30 cellular contexts compared by ENCODE assay signal in the genomic region with DNA sequence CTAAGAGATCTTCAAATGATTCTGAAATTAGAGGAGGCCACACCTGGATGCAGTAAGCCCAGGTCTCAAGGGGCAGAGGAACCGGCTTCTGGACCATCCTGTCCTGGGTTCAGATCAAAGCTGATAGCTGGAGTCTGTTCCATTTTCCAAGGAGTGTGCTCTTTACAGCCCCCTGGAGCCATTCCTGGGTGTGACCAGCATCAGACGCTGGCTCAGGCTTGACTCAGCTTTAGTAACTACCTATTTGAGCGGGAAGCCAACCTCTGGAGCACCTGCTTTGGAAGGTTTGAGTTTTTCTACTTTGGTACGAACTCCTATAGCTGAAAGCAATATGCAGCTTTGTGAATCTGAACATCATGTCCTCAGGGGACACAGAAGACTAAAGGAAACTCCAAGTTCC. TPM values are rescaled to one million over a fixed set of nuclear protein-coding genes. Genes with fewer than 3 reads are reported as not detected.
A peak's percentile ranks its signal among the peaks of the same experiment; 100 is the strongest.
DNase-seq lines count a peak whose midpoint lies in the region; ATAC-seq and TF ChIP-seq lines count a peak whose summit lies in the region.
"Had no signal": no experiment of that assay in that cellular context is flagged by ENCODE, and none has a peak within 500 bp of the region (broad histone marks: within the 10 kb centered on the region; RNA-seq: fewer than 3 reads in every experiment).

No MANE protein-coding gene starts in this region.

- no peaks in the 10 kb centered on the region for H3K4me1 Mint-ChIP-seq in activated naive CD8-positive, alpha-beta T cell treated with anti-CD3 and anti-CD28 coated beads, Interleukin-2, amount 50 U/mL, for 24 hours

- H3K79me2 ChIP-seq in mesendoderm (ENCODE audit: control insufficient read depth, insufficient read depth, low read length): no peaks in the 10 kb centered on the region

- no peak overlapping the region for H2AK5ac ChIP-seq in mesendoderm (ENCODE audit: low read length)

- peak; percentile 30 for TF ChIP-seq CTCF in brain microvascular endothelial cell (IDR thresholded peaks at IDR 0.05; ENCODE audit: low read depth, low read length, missing control alignments)

- no peak overlapping the region for H2BK5ac ChIP-seq in mesendoderm (ENCODE audit: low read length)

- no peaks in the 10 kb centered on the region for H3K36me3 Mint-ChIP-seq in activated naive CD4-positive, alpha-beta T cell treated with anti-CD3 and anti-CD28 coated beads, Interleukin-2, amount 50 U/mL, for 72 hours
- H3K36me3 Mint-ChIP-seq in activated naive CD8-positive, alpha-beta T cell treated with anti-CD3 and anti-CD28 coated beads, Interleukin-2, amount 50 U/mL, for 24 hours (ENCODE audit: low read depth): no peaks in the 10 kb centered on the region

- no peak overlapping the region for H3K27ac ChIP-seq in brain microvascular endothelial cell
- no peak overlapping the region for H3K27ac ChIP-seq in mesendoderm (ENCODE audit: low read depth, low read length)
- H3K27ac ChIP-seq: colonic mucosa, KMS-11, left lung, sigmoid colon, upper lobe of left lung had no signal

- peak; percentile 9 for DNase-seq in NCI-H748 (lab: John Stamatoyannopoulos, UW; ENCODE audit: unreplicated experiment)
- DNase-seq in NCI-H748 treated with DMSO at 0.1 percent for 48 hours (lab: John Stamatoyannopoulos, UW): no peak
- peak; percentile 15 for DNase-seq in M059J (ENCODE audit: low read depth)
- no peak for DNase-seq in brain microvascular endothelial cell
- DNase-seq in mesendoderm: peak; percentile 27
- no peak for DNase-seq in glomerular visceral epithelial cell (ENCODE audit: extremely low spot score)
- no peak for DNase-seq in activated naive CD4-positive, alpha-beta T cell treated with anti-CD3 and anti-CD28 coated beads, Interleukin-2, amount 50 U/mL, for 72 hours (ENCODE audit: low spot score in 2 of 2)
- no peak for DNase-seq in activated naive CD8-positive, alpha-beta T cell treated with anti-CD3 and anti-CD28 coated beads, Interleukin-2, amount 50 U/mL, for 24 hours
- DNase-seq: activated CD8-positive, alpha-beta T cell treated with anti-CD3 and anti-CD28 coated beads for 36 hours; activated gamma-delta T cell; activated T-cell treated with anti-CD3 and anti-CD28 coated beads for 4 hours; adrenal gland; colonic mucosa; EL; glutamatergic neuron; left lung; NCI-H1048; NCI-H1930; sigmoid colon; stimulated activated CD4-positive, alpha-beta T cell treated with anti-CD3 and anti-CD28 coated beads, Interleukin-15, amount 100 ng/mL, for 24 hours; stimulated activated CD8-positive, alpha-beta memory T cell treated with anti-CD3 and anti-CD28 coated beads, Interleukin-4, amount 100 ng/mL, for 48 hours; upper lobe of left lung had no signal

- no peak overlapping the region for H3K27ac Mint-ChIP-seq in activated naive CD4-positive, alpha-beta T cell treated with anti-CD3 and anti-CD28 coated beads, Interleukin-2, amount 50 U/mL, for 72 hours
- H3K27ac Mint-ChIP-seq in activated naive CD8-positive, alpha-beta T cell treated with anti-CD3 and anti-CD28 coated beads, Interleukin-2, amount 50 U/mL, for 24 hours: no peak overlapping the region
- H3K27ac Mint-ChIP-seq: activated CD8-positive, alpha-beta T cell treated with anti-CD3 and anti-CD28 coated beads for 36 hours had no signal

- no peak overlapping the region for H3K23ac ChIP-seq in mesendoderm (ENCODE audit: low read length)

- H3K4me3 ChIP-seq in brain microvascular endothelial cell (ENCODE audit: low read depth, low read length) (no peak overlapping the region), mesendoderm (ENCODE audit: low read length) (no peak overlapping the region)
- H3K4me3 ChIP-seq: adrenal gland, colonic mucosa, left lung, sigmoid colon, upper lobe of left lung had no signal

- WGBS in mesendoderm (ENCODE audit: extremely low coverage, insufficient coverage, low lambda C conversion rate): no CpG with 5 or more reads among the region's 4 CpGs

- no peaks in the 10 kb centered on the region for H3K4me1 ChIP-seq in mesendoderm (ENCODE audit: control insufficient read depth, low read depth, low read length)
- H3K4me1 ChIP-seq: adrenal gland, colonic mucosa, left lung, sigmoid colon, upper lobe of left lung had no signal

- no peaks in the 10 kb centered on the region for H3K9me3 Mint-ChIP-seq in activated naive CD4-positive, alpha-beta T cell treated with anti-CD3 and anti-CD28 coated beads, Interleukin-2, amount 50 U/mL, for 72 hours
- no peaks in the 10 kb centered on the region for H3K9me3 Mint-ChIP-seq in activated naive CD8-positive, alpha-beta T cell treated with anti-CD3 and anti-CD28 coated beads, Interleukin-2, amount 50 U/mL, for 24 hours
- H3K9me3 Mint-ChIP-seq: activated CD8-positive, alpha-beta T cell treated with anti-CD3 and anti-CD28 coated beads for 36 hours had no signal

- no peaks in the 10 kb centered on the region for H3K79me1 ChIP-seq in mesendoderm (ENCODE audit: low read length)

- no peak overlapping the region for H2BK15ac ChIP-seq in mesendoderm (replicated peaks; ENCODE audit: low read depth)

- no peak overlapping the region for H3K18ac ChIP-seq in mesendoderm (ENCODE audit: low read length)

- H3K27me3 ChIP-seq in brain microvascular endothelial cell (replicated peaks) (no peaks in the 10 kb centered on the region), mesendoderm (ENCODE audit: insufficient read depth, low read length, poor library complexity) (no peaks in the 10 kb centered on the region)
- H3K27me3 ChIP-seq: adrenal gland, colonic mucosa, sigmoid colon, upper lobe of left lung had no signal

- no peak overlapping the region for H2BK120ac ChIP-seq in mesendoderm (ENCODE audit: low read depth, low read length)

- H4K5ac ChIP-seq in mesendoderm (ENCODE audit: low read length): no peak overlapping the region

- H3K36me3 ChIP-seq in brain microvascular endothelial cell (replicated peaks): no peaks in the 10 kb centered on the region
- no peaks in the 10 kb centered on the region for H3K36me3 ChIP-seq in mesendoderm (ENCODE audit: control insufficient read depth, insufficient read depth, low read length)
- H3K36me3 ChIP-seq: adrenal gland, colonic mucosa, left lung, sigmoid colon, upper lobe of left lung had no signal

- in situ Hi-C loops in brain microvascular endothelial cell (cut with HindIII; ENCODE audit: low pct_ligation_motif_present, low sequenced_read_pairs): no loop called here

- H3K9ac ChIP-seq in mesendoderm (ENCODE audit: low read length): no peak overlapping the region
- H3K9ac ChIP-seq: KMS-11 had no signal

- H3K4ac ChIP-seq in mesendoderm (ENCODE audit: low read depth, low read length): no peak overlapping the region

- no peak overlapping the region for H3K56ac ChIP-seq in mesendoderm (ENCODE audit: low read length)

- H4K8ac ChIP-seq in mesendoderm (ENCODE audit: low read depth, low read length): no peak overlapping the region

- no peak for ATAC-seq in activated naive CD4-positive, alpha-beta T cell treated with anti-CD3 and anti-CD28 coated beads, Interleukin-2, amount 50 U/mL, for 72 hours
- no peak for ATAC-seq in activated naive CD8-positive, alpha-beta T cell treated with anti-CD3 and anti-CD28 coated beads, Interleukin-2, amount 50 U/mL, for 24 hours
- ATAC-seq: activated CD8-positive, alpha-beta T cell treated with anti-CD3 and anti-CD28 coated beads for 36 hours; left lung had no signal

- peaks cover 5% of the 10 kb centered on the region for H3K27me3 Mint-ChIP-seq in activated naive CD8-positive, alpha-beta T cell treated with anti-CD3 and anti-CD28 coated beads, Interleukin-2, amount 50 U/mL, for 24 hours

- no peak overlapping the region for H3K4me3 Mint-ChIP-seq in activated naive CD8-positive, alpha-beta T cell treated with anti-CD3 and anti-CD28 coated beads, Interleukin-2, amount 50 U/mL, for 24 hours
- H3K4me3 Mint-ChIP-seq: activated CD8-positive, alpha-beta T cell treated with anti-CD3 and anti-CD28 coated beads for 36 hours had no signal

- H3K4me2 ChIP-seq in mesendoderm (ENCODE audit: low read length): no peak overlapping the region
- H3K4me2 ChIP-seq: KMS-11 had no signal

RNA-seq across cellular contexts. Expression of a gene that starts 12.9 kb away (rescaled TPM):
- total RNA-seq in M059J (2014; rRNA removed; shearing (Covaris generic)): 60.4 and 62.6 TPM in 2 replicates
- 5.5 TPM for polyA plus RNA-seq in mesendoderm (2013, experiment 1 of 2)
- 5.6 TPM for polyA plus RNA-seq in mesendoderm (2013, experiment 2 of 2)
- total RNA-seq in activated naive CD4-positive, alpha-beta T cell treated with anti-CD3 and anti-CD28 coated beads, Interleukin-2, amount 50 U/mL, for 72 hours: 10 to 100 TPM; 26.2 to 27.1 TPM

RNA-seq across cellular contexts. Expression of a gene that starts 32.2 kb away (rescaled TPM):
- not detected in 2 replicates for total RNA-seq in M059J (2014; rRNA removed; shearing (Covaris generic))
- not detected for polyA plus RNA-seq in mesendoderm (2013, experiment 1 of 2)
- not detected for polyA plus RNA-seq in mesendoderm (2013, experiment 2 of 2)
- total RNA-seq in activated naive CD4-positive, alpha-beta T cell treated with anti-CD3 and anti-CD28 coated beads, Interleukin-2, amount 50 U/mL, for 72 hours: not detected
- total RNA-seq: activated CD8-positive, alpha-beta T cell treated with anti-CD3 and anti-CD28 coated beads for 36 hours; adrenal gland; colonic mucosa; fibroblast of lung; H4; left lung; mononuclear cell; posterior vena cava; RPMI7951; sigmoid colon; upper lobe of left lung had no signal
- polyA plus RNA-seq: adrenal gland, BJ, fibroblast of lung, neural cell, sigmoid colon had no signal

RNA-seq across cellular contexts. Expression of a gene that starts 56.6 kb away (rescaled TPM):
- total RNA-seq in M059J (2014; rRNA removed; shearing (Covaris generic)): not detected in 2 replicates
- polyA plus RNA-seq in mesendoderm (2013, experiment 1 of 2): 0.22 TPM
- 0.22 TPM for polyA plus RNA-seq in mesendoderm (2013, experiment 2 of 2)
- 10 to 100 TPM in 1 of 2 donors, 1 to 10 TPM in 1; 1.6 to 50.8 TPM for total RNA-seq in activated naive CD4-positive, alpha-beta T cell treated with anti-CD3 and anti-CD28 coated beads, Interleukin-2, amount 50 U/mL, for 72 hours
- total RNA-seq: fibroblast of lung, H4, left lung, posterior vena cava, RPMI7951 had no signal
- polyA plus RNA-seq: BJ, fibroblast of lung had no signal

Comparison
In these comparisons a context has a peak if more than half of its experiments do, and no peak if none do; other contexts are left out.
1. DNase-seq: peak in NCI-H748 (single experiment), M059J (single experiment) and mesendoderm (single experiment); none in NCI-H748 treated with DMSO at 0.1 percent for 48 hours (single experiment), brain microvascular endothelial cell (single experiment), glomerular visceral epithelial cell (single experiment), activated naive CD4-positive, alpha-beta T cell treated with anti-CD3 and anti-CD28 coated beads, Interleukin-2, amount 50 U/mL, for 72 hours (0 of 2) and activated naive CD8-positive, alpha-beta T cell treated with anti-CD3 and anti-CD28 coated beads, Interleukin-2, amount 50 U/mL, for 24 hours (single experiment).